ENCODE assay signal across 31 cellular contexts in genomic region chr4:147109800-147110199, GRCh38.
"Had no signal": no experiment of that assay in that cellular context is flagged by ENCODE, and none has a peak within 500 bp of the region (broad histone marks: within the 10 kb centered on the region; RNA-seq: fewer than 3 reads in every experiment).

No MANE protein-coding gene starts in this region.

- H3K9me3 ChIP-seq: adrenal gland, body of pancreas had no signal

- ATAC-seq: activated CD8-positive, alpha-beta T cell treated with anti-CD3 and anti-CD28 coated beads for 36 hours; activated naive CD4-positive, alpha-beta T cell treated with anti-CD3 and anti-CD28 coated beads, Interleukin-2, amount 50 U/mL, for 72 hours; activated T-cell treated with anti-CD3 and anti-CD28 coated beads, Interleukin-2, amount 50 U/mL, for 4 hours; activated T-helper 17 cell treated with anti-CD3 and anti-CD28 coated beads, Interleukin-2, amount 50 U/mL, for 72 hours; body of pancreas had no signal

- H3K4me1 ChIP-seq: adrenal gland, body of pancreas, breast epithelium had no signal

- H3K27ac ChIP-seq: adrenal gland, body of pancreas, brain microvascular endothelial cell, breast epithelium, VCaP had no signal

- H3K36me3 ChIP-seq: adrenal gland, brain microvascular endothelial cell, breast epithelium had no signal

- H3K4me3 ChIP-seq: adrenal gland, body of pancreas, breast epithelium had no signal

- H3K27me3 ChIP-seq: adrenal gland, body of pancreas, brain microvascular endothelial cell, breast epithelium had no signal

- DNase-seq: activated B cell treated with CpG ODN at 0.5 μM for 24 hours; activated CD4-positive, alpha-beta memory T cell treated with anti-CD3 and anti-CD28 coated beads for 36 hours; activated CD4-positive, alpha-beta T cell treated with anti-CD3 and anti-CD28 coated beads for 4 hours; activated CD4-positive, alpha-beta T cell treated with anti-CD3 and anti-CD28 coated beads, Interleukin-2, amount 10 ng/mL, durations not matched to agents 24 days and 14 days; activated CD4-positive, alpha-beta T cell treated with anti-CD3 and anti-CD28 coated beads, Interleukin-2, amount 50 U/mL, for 1 hour; activated CD4-positive, alpha-beta T cell treated with anti-CD3 and anti-CD28 coated beads, Interleukin-2, amount 50 U/mL, for 4 hours; activated CD4-positive, CD25-positive, alpha-beta regulatory T cell treated with anti-CD3 and anti-CD28 coated beads, Interleukin-2, amount 50 U/mL, for 72 hours; activated CD8-positive, alpha-beta memory T cell treated with anti-CD3 and anti-CD28 coated beads, Interleukin-2, amount 50 U/mL, for 4 hours; activated CD8-positive, alpha-beta T cell treated with anti-CD3 and anti-CD28 coated beads for 36 hours; activated effector memory CD4-positive, alpha-beta T cell treated with anti-CD3 and anti-CD28 coated beads, Interleukin-2, amount 50 U/mL, for 16 hours; activated gamma-delta T cell treated with Interleukin-2 at 50 U/mL for 16 hours; activated naive CD4-positive, alpha-beta T cell; activated naive CD4-positive, alpha-beta T cell treated with anti-CD3 and anti-CD28 coated beads for 36 hours; activated naive CD4-positive, alpha-beta T cell treated with anti-CD3 and anti-CD28 coated beads, Interleukin-2, amount 50 U/mL, for 16 hours; activated naive CD8-positive, alpha-beta T cell treated with anti-CD3 and anti-CD28 coated beads for 36 hours; activated T-cell treated with anti-CD3 and anti-CD28 coated beads for 4 hours; activated T-cell treated with anti-CD3 and anti-CD28 coated beads, Interleukin-2, amount 50 U/mL, for 1 hour; activated T-cell treated with anti-CD3 and anti-CD28 coated beads, Interleukin-2, amount 50 U/mL, for 4 hours; activated T-cell treated with anti-CD3 and anti-CD28 coated beads, Interleukin-2, amount 50 U/mL, for 72 hours; adrenal gland; amniotic stem cell; aorta; body of pancreas; brain microvascular endothelial cell; central memory CD4-positive, alpha-beta T cell; T-helper 2 cell; T-helper 9 cell had no signal
